Comparison of ENCODE assay signal across 10 cellular contexts in the genomic region with DNA sequence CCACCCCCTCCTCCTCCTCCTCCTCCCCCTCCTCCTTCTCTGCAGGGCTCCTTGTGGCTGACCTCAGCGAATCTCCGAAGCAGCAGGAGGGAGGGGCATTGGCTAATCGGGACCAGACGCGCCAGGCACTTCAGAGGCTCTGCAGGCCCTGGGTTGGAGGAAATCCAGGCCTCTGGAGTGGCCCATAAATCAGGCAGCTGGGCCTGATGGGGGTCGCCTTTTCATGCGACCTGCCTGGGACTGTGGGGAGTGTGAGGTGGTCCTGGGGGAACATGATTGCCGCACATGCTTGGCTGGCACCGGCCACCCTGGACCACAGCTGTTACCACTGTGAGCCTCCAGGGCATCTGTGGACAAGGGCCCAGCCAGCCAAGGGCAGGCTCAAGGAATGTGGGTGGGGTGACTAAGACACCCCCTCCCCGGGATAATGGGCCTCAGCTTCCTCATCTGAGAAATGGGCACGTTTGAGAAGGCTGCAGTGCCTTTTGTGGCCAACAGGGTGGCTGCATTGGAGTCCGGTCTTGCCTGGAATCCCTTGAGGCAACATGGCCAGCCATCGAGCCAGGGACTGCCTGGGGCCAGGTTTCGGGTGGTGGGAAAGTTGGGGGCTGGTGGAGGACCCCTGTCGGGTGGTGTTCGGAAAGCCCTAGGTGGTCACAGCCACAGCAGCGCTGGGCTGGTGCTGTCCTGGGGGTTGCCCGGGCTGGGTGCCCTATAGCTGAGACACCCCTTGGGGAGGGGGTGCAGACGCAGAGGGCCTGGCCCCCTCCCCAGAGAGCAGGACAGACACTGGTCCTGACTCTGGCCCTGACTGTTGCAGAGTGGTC. TPM values are rescaled to one million over a fixed set of nuclear protein-coding genes. Genes with fewer than 3 reads are reported as not detected.
DNase-seq lines count a peak whose midpoint lies in the region; ATAC-seq, FAIRE-seq and TF ChIP-seq lines count a peak whose summit lies in the region.
"Had no signal": no experiment of that assay in that cellular context is flagged by ENCODE, and none has a peak within 500 bp of the region (broad histone marks: within the 10 kb centered on the region; RNA-seq: fewer than 3 reads in every experiment).

No MANE protein-coding gene starts in this region.

- H3K4me1 Mint-ChIP-seq in neural progenitor cell = peaks cover 26% of the 10 kb centered on the region

- no peaks in the 10 kb centered on the region for H3K9me3 ChIP-seq in neural progenitor cell (ENCODE audit: low read depth)
- H3K9me3 ChIP-seq: thoracic aorta had no signal

- peaks cover 41% of the 10 kb centered on the region for H3K4me1 ChIP-seq in neural progenitor cell

- FAIRE-seq in endometrium (lab: Jason Lieb, UNC) = peak; percentile 21

- ATAC-seq in GM21381 (IDR thresholded peaks at IDR 0.05; ENCODE audit: unreplicated experiment) = no peak
- ATAC-seq in HG03571 (IDR thresholded peaks at IDR 0.05; ENCODE audit: unreplicated experiment) = no peak

- H3K27ac Mint-ChIP-seq in neural progenitor cell = no peak overlapping the region

- H3K4me3 Mint-ChIP-seq in neural progenitor cell = no peak overlapping the region

- H3K9ac ChIP-seq in neural progenitor cell = no peak overlapping the region

- DNase-seq in GM06990 (ENCODE audit: extremely low read depth, insufficient read length) = no peak
- peak; percentile 36 for DNase-seq in NCI-H2171 (lab: John Stamatoyannopoulos, UW)
- peak; percentile 89 for DNase-seq in neural progenitor cell (ENCODE audit: low spot score)
- no peak for DNase-seq in foreskin melanocyte
- DNase-seq in hepatic stellate cell (ENCODE audit: low spot score) = no peak
- DNase-seq: NCI-H774 had no signal

- no peak overlapping the region for H2AFZ ChIP-seq in neural progenitor cell (replicated peaks)

- H3K27me3 Mint-ChIP-seq in neural progenitor cell (ENCODE audit: insufficient read depth, low read depth) = peaks cover 3% of the 10 kb centered on the region

- peak overlapping the region; percentile 37 for H3K4me2 ChIP-seq in neural progenitor cell

- no peaks in the 10 kb centered on the region for H3K36me3 Mint-ChIP-seq in neural progenitor cell

- TF ChIP-seq CTCF in GM06990 (IDR thresholded peaks at IDR 0.05; ENCODE audit: insufficient read depth, low read length, poor library complexity, severe bottlenecking) (peak; percentile 26), neural progenitor cell (IDR thresholded peaks at IDR 0.05) (peak; percentile 42)

- peaks cover 20% of the 10 kb centered on the region for H3F3A ChIP-seq in neural progenitor cell (ENCODE audit: low read depth)

- no peak overlapping the region for H3K4me3 ChIP-seq in GM06990 (replicated peaks; ENCODE audit: low read depth, low read length)
- H3K4me3 ChIP-seq in neural progenitor cell = no peak overlapping the region
- H3K4me3 ChIP-seq: thoracic aorta had no signal

- H3K27me3 ChIP-seq in GM06990 (replicated peaks; ENCODE audit: control insufficient read depth, insufficient read depth, low read length) (no peaks in the 10 kb centered on the region), neural progenitor cell (no peaks in the 10 kb centered on the region)

- peaks cover 49% of the 10 kb centered on the region for H4K20me1 ChIP-seq in neural progenitor cell (ENCODE audit: low read depth)

- no peaks in the 10 kb centered on the region for H3K36me3 ChIP-seq in GM06990 (ENCODE audit: control insufficient read depth, insufficient read depth, low read length)
- no peaks in the 10 kb centered on the region for H3K36me3 ChIP-seq in neural progenitor cell
- H3K36me3 ChIP-seq: thoracic aorta had no signal

- H3K9me3 Mint-ChIP-seq in neural progenitor cell = no peaks in the 10 kb centered on the region

- H3K79me2 ChIP-seq in neural progenitor cell (ENCODE audit: low read depth) = peaks cover 50% of the 10 kb centered on the region

- no peak overlapping the region for H3K27ac ChIP-seq in neural progenitor cell
- H3K27ac ChIP-seq: thoracic aorta had no signal

RNA-seq across cellular contexts. Expression of gene KIF26A, which starts 12.0 kb away (rescaled TPM):
- total RNA-seq in neural progenitor cell (ENCODE audit: low replicate concordance) = 6.1 and 40.2 TPM in 2 replicates

Comparison
In these comparisons a context has a peak if more than half of its experiments do, and no peak if none do; other contexts are left out.
1. DNase-seq: peak in NCI-H2171 (single experiment) and neural progenitor cell (single experiment); none in GM06990 (single experiment), foreskin melanocyte (single experiment) and hepatic stellate cell (single experiment).